Comparison of ENCODE assay signal across 1 cellular context in genomic region chr14:31092160-31092708, GRCh38.
TF ChIP-seq lines count a peak whose summit lies in the region.

No MANE protein-coding gene starts in this region.

TF ChIP-seq in HepG2, 621 proteins besides CTCF, POLR2A, EP300 and RAD21 (continued from another document and continues in another):
- TF ChIP-seq ZBED4 (CRISPR knock-in tag; IDR thresholded peaks at IDR 0.05; ENCODE audit: borderline replicate concordance) (0 out of 2 replicates have a peak, but pooled peaks have one; percentile 46), ZNF703 (CRISPR knock-in tag; IDR thresholded peaks at IDR 0.05; ENCODE audit: borderline replicate concordance) (no peak), ZNF678 (CRISPR knock-in tag; IDR thresholded peaks at IDR 0.05) (no peak), TOE1 (CRISPR knock-in tag; IDR thresholded peaks at IDR 0.05) (no peak), DMAP1 (CRISPR knock-in tag; IDR thresholded peaks at IDR 0.05) (peak; percentile 25; the same call in 1 of the 2 replicates), NR1H2 (CRISPR knock-in tag; IDR thresholded peaks at IDR 0.05; ENCODE audit: borderline replicate concordance, low read depth) (no peak), MIER2 (CRISPR knock-in tag; IDR thresholded peaks at IDR 0.05) (0 out of 2 replicates have a peak, but pooled peaks have one; percentile 11), SPEN (CRISPR knock-in tag; IDR thresholded peaks at IDR 0.05; ENCODE audit: low read depth) (no peak), GABPA (IDR thresholded peaks at IDR 0.05; ENCODE audit: low read depth, low read length) (no peak), GABPA (CRISPR knock-in tag; IDR thresholded peaks at IDR 0.05; ENCODE audit: low read depth) (no peak), NCOR1 (IDR thresholded peaks at IDR 0.05; ENCODE audit: borderline replicate concordance, low read length) (no peak), IRF2 (CRISPR knock-in tag; IDR thresholded peaks at IDR 0.05) (no peak), KMT2B (CRISPR knock-in tag; IDR thresholded peaks at IDR 0.05) (0 out of 2 replicates have a peak, but pooled peaks have one; percentile 11), ZNF563 (CRISPR knock-in tag; IDR thresholded peaks at IDR 0.05) (no peak), ZNF17 (CRISPR knock-in tag; IDR thresholded peaks at IDR 0.05) (no peak), ZFP62 (CRISPR knock-in tag; IDR thresholded peaks at IDR 0.05) (no peak), ZNF646 (CRISPR knock-in tag; IDR thresholded peaks at IDR 0.05) (no peak), PCBP1 (IDR thresholded peaks at IDR 0.05; ENCODE audit: borderline replicate concordance, low read depth, low read length) (no peak), HNRNPH1 (optimal IDR thresholded peaks at IDR 0.05; ENCODE audit: low read depth, low read length) (no peak), SMAD9 (CRISPR knock-in tag; IDR thresholded peaks at IDR 0.05) (no peak), ZNF121 (CRISPR knock-in tag; IDR thresholded peaks at IDR 0.05) (0 out of 2 replicates have a peak, but pooled peaks have one; percentile 16), NRL (CRISPR knock-in tag; IDR thresholded peaks at IDR 0.05; ENCODE audit: borderline replicate concordance) (no peak), ETS1 (CRISPR knock-in tag; IDR thresholded peaks at IDR 0.05) (no peak), ZNF776 (CRISPR knock-in tag; IDR thresholded peaks at IDR 0.05) (no peak), ZNF891 (CRISPR knock-in tag; IDR thresholded peaks at IDR 0.05) (no peak), GATAD2A (CRISPR knock-in tag; IDR thresholded peaks at IDR 0.05) (peak; percentile 61), ZNF329 (CRISPR knock-in tag; IDR thresholded peaks at IDR 0.05; ENCODE audit: low read depth) (no peak), ZNF138 (CRISPR knock-in tag; IDR thresholded peaks at IDR 0.05; ENCODE audit: low read depth) (no peak), FOXA3 (CRISPR knock-in tag; IDR thresholded peaks at IDR 0.05) (0 out of 2 replicates have a peak, but pooled peaks have one; percentile 12), HDAC2 (CRISPR knock-in tag; IDR thresholded peaks at IDR 0.05) (peak; percentile 29; the same call in 1 of the 2 replicates), ZNF557 (CRISPR knock-in tag; IDR thresholded peaks at IDR 0.05) (no peak), ZNF792 (CRISPR knock-in tag; IDR thresholded peaks at IDR 0.05) (peak; percentile 49; the same call in 1 of the 2 replicates), GATAD1 (CRISPR knock-in tag; IDR thresholded peaks at IDR 0.05) (0 out of 2 replicates have a peak, but pooled peaks have one; percentile 20), RARG (CRISPR knock-in tag; IDR thresholded peaks at IDR 0.05; ENCODE audit: low read depth) (no peak), NFYB (CRISPR knock-in tag; IDR thresholded peaks at IDR 0.05) (no peak), SMAD3 (CRISPR knock-in tag; IDR thresholded peaks at IDR 0.05) (no peak), KAT8 (CRISPR knock-in tag; IDR thresholded peaks at IDR 0.05) (no peak), ZNF7 (CRISPR knock-in tag; IDR thresholded peaks at IDR 0.05) (no peak), HNRNPK (IDR thresholded peaks at IDR 0.05; ENCODE audit: low read depth, low read length, poor library complexity, severe bottlenecking) (peak; percentile 10), ZNF501 (CRISPR knock-in tag; IDR thresholded peaks at IDR 0.05) (no peak), HNF4A (CRISPR knock-in tag; IDR thresholded peaks at IDR 0.05) (0 out of 2 replicates have a peak, but pooled peaks have one; percentile 13), ZNF772 (CRISPR knock-in tag; IDR thresholded peaks at IDR 0.05) (no peak)
- TF ChIP-seq, protein P1, sequence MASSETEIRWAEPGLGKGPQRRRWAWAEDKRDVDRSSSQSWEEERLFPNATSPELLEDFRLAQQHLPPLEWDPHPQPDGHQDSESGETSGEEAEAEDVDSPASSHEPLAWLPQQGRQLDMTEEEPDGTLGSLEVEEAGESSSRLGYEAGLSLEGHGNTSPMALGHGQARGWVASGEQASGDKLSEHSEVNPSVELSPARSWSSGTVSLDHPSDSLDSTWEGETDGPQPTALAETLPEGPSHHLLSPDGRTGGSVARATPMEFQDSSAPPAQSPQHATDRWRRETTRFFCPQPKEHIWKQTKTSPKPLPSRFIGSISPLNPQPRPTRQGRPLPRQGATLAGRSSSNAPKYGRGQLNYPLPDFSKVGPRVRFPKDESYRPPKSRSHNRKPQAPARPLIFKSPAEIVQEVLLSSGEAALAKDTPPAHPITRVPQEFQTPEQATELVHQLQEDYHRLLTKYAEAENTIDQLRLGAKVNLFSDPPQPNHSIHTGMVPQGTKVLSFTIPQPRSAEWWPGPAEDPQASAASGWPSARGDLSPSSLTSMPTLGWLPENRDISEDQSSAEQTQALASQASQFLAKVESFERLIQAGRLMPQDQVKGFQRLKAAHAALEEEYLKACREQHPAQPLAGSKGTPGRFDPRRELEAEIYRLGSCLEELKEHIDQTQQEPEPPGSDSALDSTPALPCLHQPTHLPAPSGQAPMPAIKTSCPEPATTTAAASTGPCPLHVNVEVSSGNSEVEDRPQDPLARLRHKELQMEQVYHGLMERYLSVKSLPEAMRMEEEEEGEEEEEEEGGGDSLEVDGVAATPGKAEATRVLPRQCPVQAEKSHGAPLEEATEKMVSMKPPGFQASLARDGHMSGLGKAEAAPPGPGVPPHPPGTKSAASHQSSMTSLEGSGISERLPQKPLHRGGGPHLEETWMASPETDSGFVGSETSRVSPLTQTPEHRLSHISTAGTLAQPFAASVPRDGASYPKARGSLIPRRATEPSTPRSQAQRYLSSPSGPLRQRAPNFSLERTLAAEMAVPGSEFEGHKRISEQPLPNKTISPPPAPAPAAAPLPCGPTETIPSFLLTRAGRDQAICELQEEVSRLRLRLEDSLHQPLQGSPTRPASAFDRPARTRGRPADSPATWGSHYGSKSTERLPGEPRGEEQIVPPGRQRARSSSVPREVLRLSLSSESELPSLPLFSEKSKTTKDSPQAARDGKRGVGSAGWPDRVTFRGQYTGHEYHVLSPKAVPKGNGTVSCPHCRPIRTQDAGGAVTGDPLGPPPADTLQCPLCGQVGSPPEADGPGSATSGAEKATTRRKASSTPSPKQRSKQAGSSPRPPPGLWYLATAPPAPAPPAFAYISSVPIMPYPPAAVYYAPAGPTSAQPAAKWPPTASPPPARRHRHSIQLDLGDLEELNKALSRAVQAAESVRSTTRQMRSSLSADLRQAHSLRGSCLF (CRISPR knock-in tag; IDR thresholded peaks at IDR 0.05; ENCODE audit: borderline replicate concordance), result no peak
- TF ChIP-seq, protein P2, sequence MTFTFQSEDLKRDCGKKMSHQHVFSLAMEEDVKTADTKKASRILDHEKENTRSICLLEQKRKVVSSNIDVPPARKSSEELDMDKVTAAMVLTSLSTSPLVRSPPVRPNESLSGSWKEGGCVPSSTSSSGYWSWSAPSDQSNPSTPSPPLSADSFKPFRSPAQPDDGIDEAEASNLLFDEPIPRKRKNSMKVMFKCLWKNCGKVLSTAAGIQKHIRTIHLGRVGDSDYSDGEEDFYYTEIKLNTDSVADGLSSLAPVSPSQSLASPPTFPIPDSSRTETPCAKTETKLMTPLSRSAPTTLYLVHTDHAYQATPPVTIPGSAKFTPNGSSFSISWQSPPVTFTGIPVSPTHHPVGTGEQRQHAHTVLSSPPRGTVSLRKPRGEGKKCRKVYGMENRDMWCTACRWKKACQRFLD (CRISPR knock-in tag; IDR thresholded peaks at IDR 0.05; ENCODE audit: borderline replicate concordance), result no peak
- TF ChIP-seq, protein P3, sequence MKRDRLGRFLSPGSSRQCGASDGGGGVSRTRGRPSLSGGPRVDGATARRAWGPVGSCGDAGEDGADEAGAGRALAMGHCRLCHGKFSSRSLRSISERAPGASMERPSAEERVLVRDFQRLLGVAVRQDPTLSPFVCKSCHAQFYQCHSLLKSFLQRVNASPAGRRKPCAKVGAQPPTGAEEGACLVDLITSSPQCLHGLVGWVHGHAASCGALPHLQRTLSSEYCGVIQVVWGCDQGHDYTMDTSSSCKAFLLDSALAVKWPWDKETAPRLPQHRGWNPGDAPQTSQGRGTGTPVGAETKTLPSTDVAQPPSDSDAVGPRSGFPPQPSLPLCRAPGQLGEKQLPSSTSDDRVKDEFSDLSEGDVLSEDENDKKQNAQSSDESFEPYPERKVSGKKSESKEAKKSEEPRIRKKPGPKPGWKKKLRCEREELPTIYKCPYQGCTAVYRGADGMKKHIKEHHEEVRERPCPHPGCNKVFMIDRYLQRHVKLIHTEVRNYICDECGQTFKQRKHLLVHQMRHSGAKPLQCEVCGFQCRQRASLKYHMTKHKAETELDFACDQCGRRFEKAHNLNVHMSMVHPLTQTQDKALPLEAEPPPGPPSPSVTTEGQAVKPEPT (CRISPR knock-in tag; IDR thresholded peaks at IDR 0.05; ENCODE audit: low read depth), result no peak
- TF ChIP-seq, protein P4, sequence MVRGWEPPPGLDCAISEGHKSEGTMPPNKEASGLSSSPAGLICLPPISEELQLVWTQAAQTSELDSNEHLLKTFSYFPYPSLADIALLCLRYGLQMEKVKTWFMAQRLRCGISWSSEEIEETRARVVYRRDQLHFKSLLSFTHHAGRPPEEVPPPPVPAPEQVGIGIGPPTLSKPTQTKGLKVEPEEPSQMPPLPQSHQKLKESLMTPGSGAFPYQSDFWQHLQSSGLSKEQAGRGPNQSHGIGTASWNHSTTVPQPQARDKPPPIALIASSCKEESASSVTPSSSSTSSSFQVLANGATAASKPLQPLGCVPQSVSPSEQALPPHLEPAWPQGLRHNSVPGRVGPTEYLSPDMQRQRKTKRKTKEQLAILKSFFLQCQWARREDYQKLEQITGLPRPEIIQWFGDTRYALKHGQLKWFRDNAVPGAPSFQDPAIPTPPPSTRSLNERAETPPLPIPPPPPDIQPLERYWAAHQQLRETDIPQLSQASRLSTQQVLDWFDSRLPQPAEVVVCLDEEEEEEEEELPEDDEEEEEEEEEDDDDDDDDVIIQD (CRISPR knock-in tag; IDR thresholded peaks at IDR 0.05; ENCODE audit: low read depth), result peak; percentile 71; the same call in 1 of the 2 replicates
